12 cellular contexts compared by ENCODE assay signal in the genomic region with DNA sequence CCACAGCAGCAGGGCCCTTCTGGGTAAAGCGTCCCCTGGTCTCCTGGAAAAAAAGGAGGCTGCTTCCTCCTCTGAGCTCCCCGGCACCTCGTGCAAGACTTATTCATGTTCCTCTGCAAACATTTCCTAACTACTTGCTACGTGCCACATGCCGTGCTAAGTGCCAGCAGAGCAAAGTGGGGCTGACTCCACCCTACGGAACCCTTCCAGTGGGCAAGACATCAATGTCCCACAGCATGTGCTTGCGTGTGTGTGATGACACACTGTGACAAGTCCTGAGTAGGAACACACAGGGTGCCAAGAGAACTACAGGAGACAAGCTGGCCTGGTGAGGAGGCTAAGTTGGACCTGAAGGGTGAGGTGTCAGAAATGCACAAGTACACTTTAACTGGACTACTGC. TPM values are rescaled to one million over a fixed set of nuclear protein-coding genes. Genes with fewer than 3 reads are reported as not detected.
DNase-seq lines count a peak whose midpoint lies in the region; ATAC-seq and TF ChIP-seq lines count a peak whose summit lies in the region.
"Had no signal": no experiment of that assay in that cellular context is flagged by ENCODE, and none has a peak within 500 bp of the region (broad histone marks: within the 10 kb centered on the region; RNA-seq: fewer than 3 reads in every experiment).

No MANE protein-coding gene starts in this region.

- CTCF ChIA-PET in Calu3 (lab: Charles Lee), result no interaction called here

- H3K27ac Mint-ChIP-seq in IgD-negative memory B cell (peak overlapping the region; percentile 20 to 92 (median 89)), Calu3 (ENCODE audit: unreplicated experiment) (no peak overlapping the region)
- H3K27ac Mint-ChIP-seq in activated naive CD8-positive, alpha-beta T cell, result peak overlapping the region; percentile 96

- BruUV-seq in Calu3 (replicated peaks; lab: Mats Ljungman, UMichigan), result no TSS peak

- H3K9me3 Mint-ChIP-seq in IgD-negative memory B cell (no peaks in the 10 kb centered on the region), Calu3 (ENCODE audit: low read depth, unreplicated experiment) (no peaks in the 10 kb centered on the region)
- H3K9me3 Mint-ChIP-seq in activated naive CD8-positive, alpha-beta T cell (ENCODE audit: low read depth), result no peaks in the 10 kb centered on the region

- intact Hi-C loops in mucosa of descending colon (cut with DNase I, micrococcal nuclease) (no loop called here), Calu3 (cut with micrococcal nuclease; ENCODE audit: unreplicated experiment) (no loop called here)

- peak; percentile 68 for DNase-seq in AG08395 (ENCODE audit: low spot score)
- peak in 2 of 3 donors; percentile 28 to 55 for DNase-seq in mucosa of descending colon
- no peak for DNase-seq in LoVo (ENCODE audit: low spot score)
- DNase-seq in Calu3, result no peak
- DNase-seq: activated CD8-positive, alpha-beta memory T cell treated with anti-CD3 and anti-CD28 coated beads for 24 hours; cortex of kidney; Karpas-422 had no signal

- no peaks in the 10 kb centered on the region for H3K36me3 ChIP-seq in mucosa of descending colon (ENCODE audit: low read depth)

- H3K27me3 Mint-ChIP-seq in IgD-negative memory B cell (peaks cover under 1% of the 10 kb centered on the region), Calu3 (ENCODE audit: unreplicated experiment) (no peaks in the 10 kb centered on the region)
- H3K27me3 Mint-ChIP-seq in activated naive CD8-positive, alpha-beta T cell, result no peaks in the 10 kb centered on the region

- H3K4me1 Mint-ChIP-seq in IgD-negative memory B cell, result peaks cover 63 to 83% (median 74%) of the 10 kb centered on the region in 3 donors
- H3K4me1 Mint-ChIP-seq in activated naive CD8-positive, alpha-beta T cell (ENCODE audit: low read depth), result peaks cover 89% of the 10 kb centered on the region
- H3K4me1 Mint-ChIP-seq in Calu3 (ENCODE audit: low read depth, unreplicated experiment), result peaks cover 12% of the 10 kb centered on the region

- TF ChIP-seq CTCF in mucosa of descending colon (IDR thresholded peaks at IDR 0.05) (no peak), Calu3 (IDR thresholded peaks at IDR 0.05; ENCODE audit: unreplicated experiment) (no peak)

- H3K4me1 ChIP-seq in mucosa of descending colon (ENCODE audit: low read depth), result peaks cover 53% of the 10 kb centered on the region

- peaks cover 8% of the 10 kb centered on the region for H3K36me3 Mint-ChIP-seq in IgD-negative memory B cell
- H3K36me3 Mint-ChIP-seq in activated naive CD8-positive, alpha-beta T cell, result peaks cover 16% of the 10 kb centered on the region
- H3K36me3 Mint-ChIP-seq in Calu3 (ENCODE audit: insufficient read depth, unreplicated experiment), result no peaks in the 10 kb centered on the region

- no peaks in the 10 kb centered on the region for H3K9me3 ChIP-seq in mucosa of descending colon

- H3K4me3 Mint-ChIP-seq in IgD-negative memory B cell, result peak overlapping the region in 3 of 4 donors; percentile 13 to 44 (median 30)
- peak overlapping the region; percentile 73 for H3K4me3 Mint-ChIP-seq in activated naive CD8-positive, alpha-beta T cell
- H3K4me3 Mint-ChIP-seq in Calu3 (ENCODE audit: low read depth, unreplicated experiment), result no peak overlapping the region

- no peak for ATAC-seq in mucosa of descending colon
- no peak for ATAC-seq in HG03097 (IDR thresholded peaks at IDR 0.05; ENCODE audit: low FRiP score, unreplicated experiment)
- no peak for ATAC-seq in GM21390 (IDR thresholded peaks at IDR 0.05; ENCODE audit: unreplicated experiment)

- no peak overlapping the region for H3K4me3 ChIP-seq in mucosa of descending colon
- H3K4me3 ChIP-seq: PC-9 had no signal

RNA-seq across cellular contexts. Expression of a gene that starts 57.4 kb away (rescaled TPM):
- polyA plus RNA-seq in IgD-negative memory B cell, result 35.3 TPM
- total RNA-seq in mucosa of descending colon (10 to 100 TPM; 20.9 to 26.9 (median 23.1) TPM), Calu3 (2022) (23.3 and 24.3 TPM in 2 replicates)

Comparison
In these comparisons a context has a peak if more than half of its experiments do, and no peak if none do; other contexts are left out.
1. DNase-seq: peak in AG08395 (single experiment) and mucosa of descending colon (2 of 3); none in LoVo (single experiment) and Calu3 (single experiment).